11 cellular contexts compared by ENCODE assay signal in genomic region chr21:31733521-31734149, GRCh38. TPM values are rescaled to one million over a fixed set of nuclear protein-coding genes. Genes with fewer than 3 reads are reported as not detected.
DNase-seq lines count a peak whose midpoint lies in the region; ATAC-seq and TF ChIP-seq lines count a peak whose summit lies in the region.
"Had no signal": no experiment of that assay in that cellular context is flagged by ENCODE, and none has a peak within 500 bp of the region (broad histone marks: within the 10 kb centered on the region; RNA-seq: fewer than 3 reads in every experiment).

No MANE protein-coding gene starts in this region.

- POLR2A ChIA-PET in AG04449 (lab: Yijun Ruan, JAX) = interaction anchor here (0.6 kb wide), 1 partner anchor 19 kb away, joined by 3 read pairs; no protein-coding TSS in a partner anchor

- CTCF ChIA-PET in AG04449 (lab: Yijun Ruan, JAX) = no interaction called here
- CTCF ChIA-PET in activated naive CD4-positive, alpha-beta T cell treated with anti-CD3 and anti-CD28 coated beads for 36 hours (lab: Charles Lee) = interaction anchor here (0.7 to 1.1 kb wide), 2 partner anchors 16 to 52 kb away, joined by 3 read pairs; no protein-coding TSS in a partner anchor

- no peak overlapping the region for H4K8ac ChIP-seq in mesendoderm (ENCODE audit: low read depth, low read length)

- H2BK5ac ChIP-seq in mesendoderm (ENCODE audit: low read length) = no peak overlapping the region

- H3K27ac Mint-ChIP-seq in activated naive CD4-positive, alpha-beta T cell treated with anti-CD3 and anti-CD28 coated beads for 36 hours = no peak overlapping the region
- H3K27ac Mint-ChIP-seq: activated T-helper 17 cell treated with anti-CD3 and anti-CD28 coated beads, Interleukin-2, amount 50 U/mL, for 72 hours had no signal

- TF ChIP-seq CTCF in AG04449 (IDR thresholded peaks at IDR 0.05; ENCODE audit: insufficient read depth, low read length, missing control alignments) = no peak
- no peak for TF ChIP-seq CTCF in GM13977 (IDR thresholded peaks at IDR 0.05; ENCODE audit: extremely low read depth, insufficient read depth, missing control alignments)

- H3K4me1 Mint-ChIP-seq in activated naive CD4-positive, alpha-beta T cell treated with anti-CD3 and anti-CD28 coated beads for 36 hours (ENCODE audit: low read depth) = peaks cover 14% of the 10 kb centered on the region
- H3K4me1 Mint-ChIP-seq: activated T-helper 17 cell treated with anti-CD3 and anti-CD28 coated beads, Interleukin-2, amount 50 U/mL, for 72 hours had no signal

- H3K79me2 ChIP-seq in mesendoderm (ENCODE audit: control insufficient read depth, insufficient read depth, low read length) = peaks cover 28% of the 10 kb centered on the region

- no peak overlapping the region for H3K56ac ChIP-seq in mesendoderm (ENCODE audit: low read length)

- H3K4me3 Mint-ChIP-seq in activated naive CD4-positive, alpha-beta T cell treated with anti-CD3 and anti-CD28 coated beads for 36 hours = no peak overlapping the region
- H3K4me3 Mint-ChIP-seq: activated T-helper 17 cell treated with anti-CD3 and anti-CD28 coated beads, Interleukin-2, amount 50 U/mL, for 72 hours had no signal

- H3K4me3 ChIP-seq in AG04449 (ENCODE audit: low read depth, low read length) (peak overlapping the region; percentile 71; the same call in 1 of the 2 replicates), mesendoderm (ENCODE audit: low read length) (no peak overlapping the region)
- H3K4me3 ChIP-seq: prostate gland had no signal

- no peaks in the 10 kb centered on the region for H3K36me3 ChIP-seq in mesendoderm (ENCODE audit: control insufficient read depth, insufficient read depth, low read length)
- H3K36me3 ChIP-seq: prostate gland had no signal

- H3K27ac ChIP-seq in mesendoderm (ENCODE audit: low read depth, low read length) = no peak overlapping the region

- no peak overlapping the region for H3K18ac ChIP-seq in mesendoderm (ENCODE audit: low read length)

- no peak overlapping the region for H3K9ac ChIP-seq in mesendoderm (ENCODE audit: low read length)

- no peaks in the 10 kb centered on the region for H3K36me3 Mint-ChIP-seq in activated naive CD4-positive, alpha-beta T cell treated with anti-CD3 and anti-CD28 coated beads for 36 hours (ENCODE audit: low read depth)

- peaks cover 7% of the 10 kb centered on the region for H3K79me1 ChIP-seq in mesendoderm (ENCODE audit: low read length)

- TF ChIP-seq POLR2A in Raji (IDR thresholded peaks at IDR 0.05; ENCODE audit: insufficient read depth, low read depth, low read length) = peak; percentile 15; the same call in 1 of the 2 replicates

- H3K23ac ChIP-seq in mesendoderm (ENCODE audit: low read length) = no peak overlapping the region

- DNase-seq in AG04449 (ENCODE audit: low read depth, low spot score) (no peak), GM13977 (ENCODE audit: low spot score) (peak; percentile 38), mesendoderm (peak; percentile 24), mucosa of gallbladder (ENCODE audit: low spot score) (no peak)
- no peak for DNase-seq in activated naive CD4-positive, alpha-beta T cell treated with anti-CD3 and anti-CD28 coated beads for 36 hours
- DNase-seq: NK-92 treated with Interleukin-12 subunit alpha and Interleukin-12 subunit beta, amount 100 ng/mL, for 24 hours had no signal

- no peak overlapping the region for H3K4me2 ChIP-seq in mesendoderm (ENCODE audit: low read length)

- no CpG with 5 or more reads among the region's 7 CpGs for WGBS in mesendoderm (ENCODE audit: extremely low coverage, insufficient coverage, low lambda C conversion rate)

- H3K4ac ChIP-seq in mesendoderm (ENCODE audit: low read depth, low read length) = no peak overlapping the region

- no peak overlapping the region for H2BK120ac ChIP-seq in mesendoderm (ENCODE audit: low read depth, low read length)

- H3K27me3 ChIP-seq in mesendoderm (ENCODE audit: insufficient read depth, low read length, poor library complexity) = no peaks in the 10 kb centered on the region

- H3K27me3 Mint-ChIP-seq in activated naive CD4-positive, alpha-beta T cell treated with anti-CD3 and anti-CD28 coated beads for 36 hours (ENCODE audit: low read depth) = no peaks in the 10 kb centered on the region
- H3K27me3 Mint-ChIP-seq: activated T-helper 17 cell treated with anti-CD3 and anti-CD28 coated beads, Interleukin-2, amount 50 U/mL, for 72 hours had no signal

- ATAC-seq in GM19452 (IDR thresholded peaks at IDR 0.05; ENCODE audit: unreplicated experiment) = no peak
- no peak for ATAC-seq in activated CD4-positive, CD25-positive, alpha-beta regulatory T cell treated with anti-CD3 and anti-CD28 coated beads, Interleukin-2, amount 50 U/mL, for 24 hours

- in situ Hi-C loops in GM13977 (cut with MboI; ENCODE audit: low pct_unique_long_range_greater_than_20kb, low sequenced_read_pairs, unreplicated experiment) = no loop called here

- peaks cover 13% of the 10 kb centered on the region for H3K4me1 ChIP-seq in mesendoderm (ENCODE audit: control insufficient read depth, low read depth, low read length)
- H3K4me1 ChIP-seq: prostate gland had no signal

- no peak overlapping the region for H2AK5ac ChIP-seq in mesendoderm (ENCODE audit: low read length)

- intact Hi-C loops in activated naive CD4-positive, alpha-beta T cell treated with anti-CD3 and anti-CD28 coated beads for 36 hours (cut with micrococcal nuclease) = loop anchor here (5.0 kb wide), 1 partner anchor 1039 kb away; the partner anchor contains the start of gene PAXBP1

- no peak overlapping the region for H2BK15ac ChIP-seq in mesendoderm (replicated peaks; ENCODE audit: low read depth)

- no peaks in the 10 kb centered on the region for H3K9me3 Mint-ChIP-seq in activated naive CD4-positive, alpha-beta T cell treated with anti-CD3 and anti-CD28 coated beads for 36 hours
- H3K9me3 Mint-ChIP-seq: activated T-helper 17 cell treated with anti-CD3 and anti-CD28 coated beads, Interleukin-2, amount 50 U/mL, for 72 hours had no signal

- no peak overlapping the region for H4K5ac ChIP-seq in mesendoderm (ENCODE audit: low read length)

RNA-seq across cellular contexts. Expression of gene SCAF4, which starts 1.7 kb away (rescaled TPM):
- polyA plus RNA-seq in mesendoderm (2013, experiment 1 of 2) = 40.1 TPM
- polyA plus RNA-seq in mesendoderm (2013, experiment 2 of 2) = 39.8 TPM
- total RNA-seq in activated naive CD4-positive, alpha-beta T cell treated with anti-CD3 and anti-CD28 coated beads for 36 hours = 10 to 100 TPM; 39.6 to 40.5 TPM
- total RNA-seq in mucosa of gallbladder = 28.8 TPM

Comparison
In these comparisons a context has a peak if more than half of its experiments do, and no peak if none do; other contexts are left out.
1. DNase-seq: peak in GM13977 (single experiment) and mesendoderm (single experiment); none in AG04449 (single experiment), activated naive CD4-positive, alpha-beta T cell treated with anti-CD3 and anti-CD28 coated beads for 36 hours (single experiment) and mucosa of gallbladder (single experiment).